ENCODE assay signal across 7 cellular contexts in the genomic region with DNA sequence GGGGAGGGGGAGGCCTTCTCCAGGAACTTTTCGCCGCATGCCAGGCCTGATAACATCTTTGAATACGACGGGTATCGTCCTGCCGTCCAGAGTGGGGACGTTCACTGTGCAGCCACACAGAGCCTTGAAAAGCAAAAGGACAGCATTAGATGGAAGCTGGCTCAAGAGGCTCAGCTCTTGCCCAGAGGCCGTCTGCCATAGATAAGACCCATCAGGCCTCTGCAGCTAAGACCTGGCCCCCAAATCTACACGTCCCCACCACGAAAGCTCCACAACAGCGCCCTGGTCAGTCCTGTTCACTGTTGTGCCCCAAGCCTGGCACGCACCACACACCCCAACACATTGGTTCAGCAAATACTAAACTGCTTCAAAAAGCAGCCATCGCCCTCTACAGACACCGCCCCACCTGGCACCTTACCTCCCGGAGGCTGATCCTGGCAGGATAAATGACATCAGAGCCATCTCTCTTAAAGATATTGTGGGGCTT. TPM values are rescaled to one million over a fixed set of nuclear protein-coding genes. Genes with fewer than 3 reads are reported as not detected.
DNase-seq lines count a peak whose midpoint lies in the region; ATAC-seq and TF ChIP-seq lines count a peak whose summit lies in the region.

No MANE protein-coding gene starts in this region.

- H3K27me3 Mint-ChIP-seq in activated CD4-positive, alpha-beta memory T cell treated with anti-CD3 and anti-CD28 coated beads for 36 hours = no peaks in the 10 kb centered on the region

- peaks cover 5% of the 10 kb centered on the region for H3K4me1 ChIP-seq in right cardiac atrium (ENCODE audit: control insufficient read depth, insufficient read depth, low read length)
- H3K4me1 ChIP-seq in smooth muscle cell (ENCODE audit: low read depth) = peaks cover 9% of the 10 kb centered on the region

- POLR2A ChIA-PET in activated CD4-positive, alpha-beta memory T cell treated with anti-CD3 and anti-CD28 coated beads for 36 hours (lab: Charles Lee) = interaction anchor here (0.8 kb wide), 1 partner anchor 10 kb away, joined by 3 read pairs; no protein-coding TSS in a partner anchor

- H3K4me3 ChIP-seq in HL-60 (replicated peaks; ENCODE audit: insufficient read depth, low read length) = peak overlapping the region; percentile 78; the same call in 1 of the 2 replicates
- H3K4me3 ChIP-seq in right cardiac atrium (ENCODE audit: low read length) = peak overlapping the region; percentile 88
- H3K4me3 ChIP-seq in smooth muscle cell = peak overlapping the region; percentile 88

- H3K27ac ChIP-seq in HL-60 (replicated peaks) (no peak overlapping the region), right cardiac atrium (ENCODE audit: low read length) (no peak overlapping the region), smooth muscle cell (ENCODE audit: low read depth) (no peak overlapping the region)

- peak overlapping the region; percentile 95 for H3K4me2 ChIP-seq in smooth muscle cell

- H3K36me3 ChIP-seq in smooth muscle cell (ENCODE audit: low read depth) = peaks cover 7% of the 10 kb centered on the region

- H2AFZ ChIP-seq in smooth muscle cell (ENCODE audit: low read depth) = no peak overlapping the region

- H3K36me3 Mint-ChIP-seq in activated CD4-positive, alpha-beta memory T cell treated with anti-CD3 and anti-CD28 coated beads for 36 hours = peaks cover 36% of the 10 kb centered on the region

- TF ChIP-seq CTCF in HL-60 (IDR thresholded peaks at IDR 0.05; ENCODE audit: insufficient read depth, low read length) (no peak), smooth muscle cell (IDR thresholded peaks at IDR 0.05; ENCODE audit: borderline replicate concordance, insufficient read depth, poor library complexity, severe bottlenecking) (no peak)

- ATAC-seq in right cardiac atrium (no peak), HG03280 (IDR thresholded peaks at IDR 0.05; ENCODE audit: unreplicated experiment) (no peak)

- peaks cover 13% of the 10 kb centered on the region for H3F3A ChIP-seq in smooth muscle cell (ENCODE audit: low read depth)

- no peaks in the 10 kb centered on the region for H3K9me3 ChIP-seq in right cardiac atrium (ENCODE audit: control insufficient read depth, low read length)
- H3K9me3 ChIP-seq in smooth muscle cell (replicated peaks; ENCODE audit: low read depth) = no peaks in the 10 kb centered on the region

- intact Hi-C loops in activated CD4-positive, alpha-beta memory T cell treated with anti-CD3 and anti-CD28 coated beads for 36 hours (cut with micrococcal nuclease) = no loop called here
- intact Hi-C loops in right cardiac atrium (cut with DNase I) = no loop called here

- H4K20me1 ChIP-seq in smooth muscle cell (ENCODE audit: low read depth) = peaks cover 49% of the 10 kb centered on the region

- no peaks in the 10 kb centered on the region for H3K9me3 Mint-ChIP-seq in activated CD4-positive, alpha-beta memory T cell treated with anti-CD3 and anti-CD28 coated beads for 36 hours

- 62% methylated on average over 15 of the region's 15 CpGs for WGBS in right cardiac atrium
- WGBS in smooth muscle cell (ENCODE audit: low lambda C conversion rate) = 84% methylated on average over 15 of the region's 15 CpGs

- H3K4me3 Mint-ChIP-seq in activated CD4-positive, alpha-beta memory T cell treated with anti-CD3 and anti-CD28 coated beads for 36 hours = peak overlapping the region; percentile 88

- peaks cover 36% of the 10 kb centered on the region for H3K79me2 ChIP-seq in smooth muscle cell (ENCODE audit: low read depth)

- H3K4me1 Mint-ChIP-seq in activated CD4-positive, alpha-beta memory T cell treated with anti-CD3 and anti-CD28 coated beads for 36 hours (ENCODE audit: low read depth) = peaks cover 47% of the 10 kb centered on the region

- no peak for DNase-seq in HL-60 (ENCODE audit: low read depth in 1 of 2, low spot score in 1 of 2)
- DNase-seq in activated CD4-positive, alpha-beta memory T cell treated with anti-CD3 and anti-CD28 coated beads for 36 hours = no peak
- DNase-seq in right cardiac atrium = no peak
- DNase-seq in smooth muscle cell (lab: John Stamatoyannopoulos, UW; ENCODE audit: unreplicated experiment) = no peak
- no peak for DNase-seq in ecto neural progenitor cell (ENCODE audit: low spot score)
- DNase-seq in NCI-H2227 (lab: John Stamatoyannopoulos, UW; ENCODE audit: unreplicated experiment) = no peak

- H3K9ac ChIP-seq in smooth muscle cell (ENCODE audit: low read depth) = peak overlapping the region; percentile 14

- H3K27me3 ChIP-seq in HL-60 (ENCODE audit: insufficient read depth, poor library complexity, severe bottlenecking) (no peaks in the 10 kb centered on the region), right cardiac atrium (ENCODE audit: control insufficient read depth, insufficient read depth) (no peaks in the 10 kb centered on the region), smooth muscle cell (ENCODE audit: low read depth) (no peaks in the 10 kb centered on the region)

- peak overlapping the region; percentile 82 for H3K27ac Mint-ChIP-seq in activated CD4-positive, alpha-beta memory T cell treated with anti-CD3 and anti-CD28 coated beads for 36 hours

- CTCF ChIA-PET in activated CD4-positive, alpha-beta memory T cell treated with anti-CD3 and anti-CD28 coated beads for 36 hours (lab: Charles Lee) = interaction anchor here (1.5 to 4.0 kb wide), 3 partner anchors 10 to 171 kb away, joined by 4 to 21 read pairs (median 11); no protein-coding TSS in a partner anchor

RNA-seq across cellular contexts. Expression of gene DNAJB1, which starts 2.1 kb away (rescaled TPM):
- total RNA-seq in activated CD4-positive, alpha-beta memory T cell treated with anti-CD3 and anti-CD28 coated beads for 36 hours = 10 to 100 TPM; 71.2 to 76.5 TPM
- total RNA-seq in right cardiac atrium (10 to 100 TPM; 46.7 to 69.5 (median 61.4) TPM), smooth muscle cell (96.1 and 114 TPM in 2 replicates)
- polyA plus RNA-seq in right cardiac atrium (50.6 TPM), smooth muscle cell (152 and 175 TPM in 2 replicates)

RNA-seq across cellular contexts. Expression of gene TECR, which starts 13.3 kb away (rescaled TPM):
- 100 to 1,000 TPM; 120 TPM for total RNA-seq in activated CD4-positive, alpha-beta memory T cell treated with anti-CD3 and anti-CD28 coated beads for 36 hours
- total RNA-seq in right cardiac atrium (100 to 1,000 TPM in 1 of 4 donors, 10 to 100 TPM in 3; 92.3 to 116 (median 96.8) TPM), smooth muscle cell (80.6 and 86.1 TPM in 2 replicates)
- polyA plus RNA-seq in right cardiac atrium (102 TPM), smooth muscle cell (216 and 252 TPM in 2 replicates)

RNA-seq across cellular contexts. Expression of gene GIPC1, which starts 20.2 kb away (rescaled TPM):
- total RNA-seq in activated CD4-positive, alpha-beta memory T cell treated with anti-CD3 and anti-CD28 coated beads for 36 hours = 10 to 100 TPM; 31.5 to 35.2 TPM
- total RNA-seq in right cardiac atrium = 10 to 100 TPM; 47.0 to 57.3 (median 49.3) TPM
- polyA plus RNA-seq in right cardiac atrium = 52.6 TPM
- 73.0 and 81.8 TPM in 2 replicates for total RNA-seq in smooth muscle cell
- 142 and 178 TPM in 2 replicates for polyA plus RNA-seq in smooth muscle cell

RNA-seq across cellular contexts. Expression of gene PTGER1, which starts 40.9 kb away (rescaled TPM):
- under 1 TPM; 0.29 to 0.41 TPM for total RNA-seq in activated CD4-positive, alpha-beta memory T cell treated with anti-CD3 and anti-CD28 coated beads for 36 hours
- total RNA-seq in right cardiac atrium (under 1 TPM in 1 of 4 donors, not detected in 3; 0.33 TPM), smooth muscle cell (0.27 TPM in 1 of 2 replicates, not detected in the other)
- polyA plus RNA-seq in right cardiac atrium (not detected), smooth muscle cell (1.0 TPM in 1 of 2 replicates, not detected in the other)

RNA-seq across cellular contexts. Expression of gene NDUFB7, which starts 55.8 kb away (rescaled TPM):
- 100 to 1,000 TPM; 118 to 130 TPM for total RNA-seq in activated CD4-positive, alpha-beta memory T cell treated with anti-CD3 and anti-CD28 coated beads for 36 hours
- total RNA-seq in right cardiac atrium (100 to 1,000 TPM; 352 to 481 (median 400) TPM), smooth muscle cell (238 and 316 TPM in 2 replicates)
- polyA plus RNA-seq in right cardiac atrium (1,159 TPM), smooth muscle cell (346 and 361 TPM in 2 replicates)
